Comparison of ENCODE assay signal across 20 cellular contexts in the genomic region with DNA sequence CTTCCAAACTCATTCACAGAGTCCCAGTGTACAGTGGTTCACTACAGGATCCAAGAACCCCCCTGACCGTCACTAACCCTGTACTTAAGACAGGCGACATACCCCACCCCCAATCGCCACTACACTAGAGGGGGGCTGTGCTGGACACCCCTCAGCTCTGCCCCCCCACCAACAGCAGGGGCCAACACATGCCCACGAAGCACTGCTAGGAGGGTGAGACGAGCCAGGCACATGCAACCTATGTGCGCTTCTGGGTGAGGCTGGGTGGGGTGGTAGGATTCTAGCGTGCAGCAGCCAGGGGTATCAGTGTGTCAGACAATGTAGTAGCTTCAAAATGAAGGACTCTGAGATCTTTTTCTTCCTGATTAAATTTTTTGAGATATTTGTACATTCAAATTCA.
DNase-seq lines count a peak whose midpoint lies in the region; ATAC-seq lines count a peak whose summit lies in the region.
"Had no signal": no experiment of that assay in that cellular context is flagged by ENCODE, and none has a peak within 500 bp of the region (broad histone marks: within the 10 kb centered on the region; RNA-seq: fewer than 3 reads in every experiment).

No MANE protein-coding gene starts in this region.

- DNase-seq in CD4-positive, CD25-positive, alpha-beta regulatory T cell = no peak
- no peak for DNase-seq in CD4-positive, alpha-beta memory T cell
- no peak for DNase-seq in activated naive CD8-positive, alpha-beta T cell treated with anti-CD3 and anti-CD28 coated beads for 36 hours
- DNase-seq in naive thymus-derived CD8-positive, alpha-beta T cell = no peak
- DNase-seq in DMS153 treated with DMSO at 0.1 percent for 48 hours (lab: John Stamatoyannopoulos, UW; ENCODE audit: unreplicated experiment) = no peak
- no peak for DNase-seq in SIG-M5 treated with dmso at 0.1 percent for 504 hours (lab: John Stamatoyannopoulos, UW; ENCODE audit: unreplicated experiment)
- no peak for DNase-seq in nucleus accumbens (lab: John Stamatoyannopoulos, UW)
- DNase-seq: GDM1, NCI-H1092 treated with DMSO at 0.1 percent for 48 hours, NCI-H146, NCI-H2029 treated with DMSO at 0.1 percent for 48 hours, NCI-H2171, NCI-H526, PC-9, SIG-M5 had no signal

- H3K27me3 ChIP-seq in CD4-positive, CD25-positive, alpha-beta regulatory T cell (ENCODE audit: control insufficient read depth, insufficient read depth, low read length) = no peaks in the 10 kb centered on the region
- H3K27me3 ChIP-seq in CD4-positive, alpha-beta memory T cell (ENCODE audit: insufficient read depth, low read length) = no peaks in the 10 kb centered on the region
- H3K27me3 ChIP-seq: BLaER1 treated with 17β-estradiol and CSF1 and Interleukin-3, amounts not matched to agents 10 nM and 100 nM had no signal

- no peaks in the 10 kb centered on the region for H3K27me3 Mint-ChIP-seq in CD4-positive, CD25-positive, alpha-beta regulatory T cell
- no peaks in the 10 kb centered on the region for H3K27me3 Mint-ChIP-seq in CD4-positive, alpha-beta memory T cell
- no peaks in the 10 kb centered on the region for H3K27me3 Mint-ChIP-seq in activated naive CD8-positive, alpha-beta T cell treated with anti-CD3 and anti-CD28 coated beads for 36 hours
- no peaks in the 10 kb centered on the region for H3K27me3 Mint-ChIP-seq in naive thymus-derived CD8-positive, alpha-beta T cell

- CTCF ChIA-PET in CD4-positive, alpha-beta memory T cell (lab: Charles Lee; ENCODE audit: partially characterized antibody) = no interaction called here

- H3K36me3 Mint-ChIP-seq in CD4-positive, CD25-positive, alpha-beta regulatory T cell = peaks cover 46% of the 10 kb centered on the region
- peaks cover 48 to 85% of the 10 kb centered on the region in 2 donors for H3K36me3 Mint-ChIP-seq in CD4-positive, alpha-beta memory T cell
- H3K36me3 Mint-ChIP-seq in activated naive CD8-positive, alpha-beta T cell treated with anti-CD3 and anti-CD28 coated beads for 36 hours = peaks cover 37% of the 10 kb centered on the region
- H3K36me3 Mint-ChIP-seq in naive thymus-derived CD8-positive, alpha-beta T cell = peaks cover 11 to 84% (median 25%) of the 10 kb centered on the region in 3 donors

- peaks cover 90% of the 10 kb centered on the region for H3K36me3 ChIP-seq in CD4-positive, CD25-positive, alpha-beta regulatory T cell (ENCODE audit: control insufficient read depth, insufficient read depth, low read length)
- H3K36me3 ChIP-seq in CD4-positive, alpha-beta memory T cell (ENCODE audit: insufficient read depth, low read length) = peaks cover 63% of the 10 kb centered on the region

- POLR2A ChIA-PET in CD4-positive, alpha-beta memory T cell (lab: Charles Lee; ENCODE audit: partially characterized antibody) = no interaction called here
- POLR2A ChIA-PET in naive thymus-derived CD8-positive, alpha-beta T cell (lab: Charles Lee) = no interaction called here

- H3K4me1 Mint-ChIP-seq in CD4-positive, CD25-positive, alpha-beta regulatory T cell = peaks cover 26 to 64% (median 44%) of the 10 kb centered on the region in 4 donors
- peaks cover 2 to 34% (median 16%) of the 10 kb centered on the region in 4 donors for H3K4me1 Mint-ChIP-seq in CD4-positive, alpha-beta memory T cell
- peaks cover 31% of the 10 kb centered on the region for H3K4me1 Mint-ChIP-seq in activated naive CD8-positive, alpha-beta T cell treated with anti-CD3 and anti-CD28 coated beads for 36 hours
- peaks cover 14 to 38% (median 26%) of the 10 kb centered on the region in 4 donors for H3K4me1 Mint-ChIP-seq in naive thymus-derived CD8-positive, alpha-beta T cell

- no peak for ATAC-seq in CD4-positive, CD25-positive, alpha-beta regulatory T cell (ENCODE audit: low read depth in 2 of 2)
- ATAC-seq in naive thymus-derived CD8-positive, alpha-beta T cell = no peak
- ATAC-seq: GM23338, HCT116, K562 had no signal

- no peak overlapping the region for H3K4me3 Mint-ChIP-seq in CD4-positive, CD25-positive, alpha-beta regulatory T cell
- H3K4me3 Mint-ChIP-seq in CD4-positive, alpha-beta memory T cell = no peak overlapping the region
- H3K4me3 Mint-ChIP-seq in activated naive CD8-positive, alpha-beta T cell treated with anti-CD3 and anti-CD28 coated beads for 36 hours = no peak overlapping the region
- no peak overlapping the region for H3K4me3 Mint-ChIP-seq in naive thymus-derived CD8-positive, alpha-beta T cell
- H3K4me3 Mint-ChIP-seq: GM23338 had no signal

- H3K4me3 ChIP-seq in CD4-positive, CD25-positive, alpha-beta regulatory T cell (ENCODE audit: low read depth, low read length) = no peak overlapping the region
- no peak overlapping the region for H3K4me3 ChIP-seq in CD4-positive, alpha-beta memory T cell (ENCODE audit: low read length in 2 of 2)
- H3K4me3 ChIP-seq: BLaER1 treated with 17β-estradiol and CSF1 and Interleukin-3, amounts not matched to agents 10 nM and 100 nM; GM23338; K562; PC-9 had no signal

- no peaks in the 10 kb centered on the region for H3K9me3 Mint-ChIP-seq in CD4-positive, CD25-positive, alpha-beta regulatory T cell
- no peaks in the 10 kb centered on the region for H3K9me3 Mint-ChIP-seq in CD4-positive, alpha-beta memory T cell
- no peaks in the 10 kb centered on the region for H3K9me3 Mint-ChIP-seq in activated naive CD8-positive, alpha-beta T cell treated with anti-CD3 and anti-CD28 coated beads for 36 hours
- no peaks in the 10 kb centered on the region for H3K9me3 Mint-ChIP-seq in naive thymus-derived CD8-positive, alpha-beta T cell
- H3K9me3 Mint-ChIP-seq: GM23338 had no signal

- no peaks in the 10 kb centered on the region for H3K9me3 ChIP-seq in CD4-positive, CD25-positive, alpha-beta regulatory T cell (ENCODE audit: control insufficient read depth in 2 of 2, low read length in 2 of 2)
- H3K9me3 ChIP-seq in CD4-positive, alpha-beta memory T cell (ENCODE audit: control insufficient read depth in 1 of 2, low read length in 2 of 2) = no peaks in the 10 kb centered on the region
- H3K9me3 ChIP-seq: BLaER1 treated with 17β-estradiol and CSF1 and Interleukin-3, amounts not matched to agents 10 nM and 100 nM had no signal

- no peak overlapping the region for H3K27ac ChIP-seq in CD4-positive, CD25-positive, alpha-beta regulatory T cell (ENCODE audit: insufficient read depth, low read length, poor library complexity, severe bottlenecking)
- no peak overlapping the region for H3K27ac ChIP-seq in CD4-positive, alpha-beta memory T cell (ENCODE audit: low read depth, low read length)
- H3K27ac ChIP-seq: BLaER1 treated with 17β-estradiol and CSF1 and Interleukin-3, amounts not matched to agents 10 nM and 100 nM; PC-9; RWPE1 had no signal

- peaks cover 25% of the 10 kb centered on the region for H3K4me1 ChIP-seq in CD4-positive, CD25-positive, alpha-beta regulatory T cell (ENCODE audit: control insufficient read depth, insufficient read depth, low read length, poor library complexity, severe bottlenecking)
- peaks cover 6% of the 10 kb centered on the region for H3K4me1 ChIP-seq in CD4-positive, alpha-beta memory T cell (ENCODE audit: insufficient read depth, low read length)

- intact Hi-C loops in CD4-positive, alpha-beta memory T cell (cut with micrococcal nuclease) = no loop called here

- H3K27ac Mint-ChIP-seq in CD4-positive, CD25-positive, alpha-beta regulatory T cell = peak overlapping the region in 2 of 3 donors; percentile 59 to 89
- H3K27ac Mint-ChIP-seq in CD4-positive, alpha-beta memory T cell = peak overlapping the region in 4 of 7 donors; percentile 58 to 90 (median 77)
- H3K27ac Mint-ChIP-seq in activated naive CD8-positive, alpha-beta T cell treated with anti-CD3 and anti-CD28 coated beads for 36 hours = peak overlapping the region; percentile 39
- peak overlapping the region in 7 of 10 donors; percentile 17 to 87 (median 64) for H3K27ac Mint-ChIP-seq in naive thymus-derived CD8-positive, alpha-beta T cell
- H3K27ac Mint-ChIP-seq: GM23338 had no signal
